Comparison of ENCODE assay signal across 1 cellular context in the genomic region with DNA sequence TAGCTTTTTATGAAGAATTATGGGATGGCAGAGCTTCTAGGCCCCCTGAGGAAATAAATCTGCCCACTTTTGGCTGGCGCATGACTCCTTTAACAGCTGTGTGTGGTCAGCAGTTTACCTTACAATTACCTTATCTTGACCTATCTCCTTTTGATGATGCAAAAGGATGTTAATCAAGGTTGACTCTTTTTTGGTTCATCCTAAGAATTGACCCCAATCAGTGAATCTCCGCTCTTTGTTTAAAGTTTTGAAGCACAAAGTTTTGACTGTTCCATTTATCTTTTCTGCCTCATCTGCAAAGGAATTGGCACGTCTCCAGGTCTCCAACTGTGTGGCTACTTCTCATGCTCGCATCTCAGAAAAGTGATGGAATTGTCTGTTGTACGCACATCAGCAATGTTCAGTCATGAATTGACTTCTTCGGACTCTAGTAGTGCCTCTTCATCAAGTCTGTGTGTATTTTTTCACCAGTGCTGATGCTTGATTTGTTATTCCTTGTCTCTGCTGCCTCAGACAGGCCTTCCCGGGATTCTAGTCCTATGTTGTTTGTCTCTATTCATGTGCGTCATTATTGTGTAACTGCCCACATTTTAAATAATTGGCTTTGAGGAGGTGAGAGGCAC.
TF ChIP-seq lines count a peak whose summit lies in the region.

No MANE protein-coding gene starts in this region.

TF ChIP-seq in GM23338, 12 proteins besides CTCF, POLR2A, EP300 and RAD21 (continued from another document):
- TF ChIP-seq, protein P1, sequence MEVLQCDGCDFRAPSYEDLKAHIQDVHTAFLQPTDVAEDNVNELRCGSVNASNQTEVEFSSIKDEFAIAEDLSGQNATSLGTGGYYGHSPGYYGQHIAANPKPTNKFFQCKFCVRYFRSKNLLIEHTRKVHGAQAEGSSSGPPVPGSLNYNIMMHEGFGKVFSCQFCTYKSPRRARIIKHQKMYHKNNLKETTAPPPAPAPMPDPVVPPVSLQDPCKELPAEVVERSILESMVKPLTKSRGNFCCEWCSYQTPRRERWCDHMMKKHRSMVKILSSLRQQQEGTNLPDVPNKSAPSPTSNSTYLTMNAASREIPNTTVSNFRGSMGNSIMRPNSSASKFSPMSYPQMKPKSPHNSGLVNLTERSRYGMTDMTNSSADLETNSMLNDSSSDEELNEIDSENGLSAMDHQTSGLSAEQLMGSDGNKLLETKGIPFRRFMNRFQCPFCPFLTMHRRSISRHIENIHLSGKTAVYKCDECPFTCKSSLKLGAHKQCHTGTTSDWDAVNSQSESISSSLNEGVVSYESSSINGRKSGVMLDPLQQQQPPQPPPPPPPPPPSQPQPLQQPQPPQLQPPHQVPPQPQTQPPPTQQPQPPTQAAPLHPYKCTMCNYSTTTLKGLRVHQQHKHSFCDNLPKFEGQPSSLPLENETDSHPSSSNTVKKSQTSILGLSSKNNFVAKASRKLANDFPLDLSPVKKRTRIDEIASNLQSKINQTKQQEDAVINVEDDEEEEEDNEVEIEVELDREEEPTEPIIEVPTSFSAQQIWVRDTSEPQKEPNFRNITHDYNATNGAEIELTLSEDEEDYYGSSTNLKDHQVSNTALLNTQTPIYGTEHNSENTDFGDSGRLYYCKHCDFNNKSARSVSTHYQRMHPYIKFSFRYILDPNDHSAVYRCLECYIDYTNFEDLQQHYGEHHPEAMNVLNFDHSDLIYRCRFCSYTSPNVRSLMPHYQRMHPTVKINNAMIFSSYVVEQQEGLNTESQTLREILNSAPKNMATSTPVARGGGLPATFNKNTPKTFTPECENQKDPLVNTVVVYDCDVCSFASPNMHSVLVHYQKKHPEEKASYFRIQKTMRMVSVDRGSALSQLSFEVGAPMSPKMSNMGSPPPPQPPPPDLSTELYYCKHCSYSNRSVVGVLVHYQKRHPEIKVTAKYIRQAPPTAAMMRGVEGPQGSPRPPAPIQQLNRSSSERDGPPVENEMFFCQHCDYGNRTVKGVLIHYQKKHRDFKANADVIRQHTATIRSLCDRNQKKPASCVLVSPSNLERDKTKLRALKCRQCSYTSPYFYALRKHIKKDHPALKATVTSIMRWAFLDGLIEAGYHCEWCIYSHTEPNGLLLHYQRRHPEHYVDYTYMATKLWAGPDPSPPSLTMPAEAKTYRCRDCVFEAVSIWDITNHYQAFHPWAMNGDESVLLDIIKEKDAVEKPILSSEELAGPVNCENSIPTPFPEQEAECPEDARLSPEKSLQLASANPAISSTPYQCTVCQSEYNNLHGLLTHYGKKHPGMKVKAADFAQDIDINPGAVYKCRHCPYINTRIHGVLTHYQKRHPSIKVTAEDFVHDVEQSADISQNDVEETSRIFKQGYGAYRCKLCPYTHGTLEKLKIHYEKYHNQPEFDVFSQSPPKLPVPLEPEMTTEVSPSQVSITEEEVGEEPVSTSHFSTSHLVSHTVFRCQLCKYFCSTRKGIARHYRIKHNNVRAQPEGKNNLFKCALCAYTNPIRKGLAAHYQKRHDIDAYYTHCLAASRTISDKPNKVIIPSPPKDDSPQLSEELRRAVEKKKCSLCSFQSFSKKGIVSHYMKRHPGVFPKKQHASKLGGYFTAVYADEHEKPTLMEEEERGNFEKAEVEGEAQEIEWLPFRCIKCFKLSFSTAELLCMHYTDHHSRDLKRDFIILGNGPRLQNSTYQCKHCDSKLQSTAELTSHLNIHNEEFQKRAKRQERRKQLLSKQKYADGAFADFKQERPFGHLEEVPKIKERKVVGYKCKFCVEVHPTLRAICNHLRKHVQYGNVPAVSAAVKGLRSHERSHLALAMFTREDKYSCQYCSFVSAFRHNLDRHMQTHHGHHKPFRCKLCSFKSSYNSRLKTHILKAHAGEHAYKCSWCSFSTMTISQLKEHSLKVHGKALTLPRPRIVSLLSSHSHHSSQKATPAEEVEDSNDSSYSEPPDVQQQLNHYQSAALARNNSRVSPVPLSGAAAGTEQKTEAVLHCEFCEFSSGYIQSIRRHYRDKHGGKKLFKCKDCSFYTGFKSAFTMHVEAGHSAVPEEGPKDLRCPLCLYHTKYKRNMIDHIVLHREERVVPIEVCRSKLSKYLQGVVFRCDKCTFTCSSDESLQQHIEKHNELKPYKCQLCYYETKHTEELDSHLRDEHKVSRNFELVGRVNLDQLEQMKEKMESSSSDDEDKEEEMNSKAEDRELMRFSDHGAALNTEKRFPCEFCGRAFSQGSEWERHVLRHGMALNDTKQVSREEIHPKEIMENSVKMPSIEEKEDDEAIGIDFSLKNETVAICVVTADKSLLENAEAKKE (CRISPR knock-in tag; IDR thresholded peaks at IDR 0.05) = no peak
